Comparison of ENCODE assay signal across 23 cellular contexts in the genomic region with DNA sequence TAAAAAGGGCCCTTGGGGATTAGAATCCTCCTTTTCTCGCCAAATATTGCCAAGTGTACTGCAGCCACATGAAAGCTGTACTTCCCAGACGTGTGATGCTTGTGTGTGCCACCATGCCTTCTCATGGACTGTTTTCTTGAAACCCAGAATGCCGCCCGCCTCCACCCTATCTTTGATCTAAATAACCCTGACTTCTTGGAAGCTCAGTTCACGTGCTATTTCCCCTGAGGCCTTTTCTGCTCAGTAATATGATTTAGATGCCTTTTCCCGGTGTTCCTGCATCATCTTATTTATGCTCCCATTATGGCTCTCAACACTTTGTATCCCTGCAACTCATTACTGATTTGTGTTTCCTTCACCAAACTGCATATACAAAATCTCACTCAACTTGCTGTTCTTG.
DNase-seq lines count a peak whose midpoint lies in the region; ATAC-seq and TF ChIP-seq lines count a peak whose summit lies in the region.
"Had no signal": no experiment of that assay in that cellular context is flagged by ENCODE, and none has a peak within 500 bp of the region (broad histone marks: within the 10 kb centered on the region; RNA-seq: fewer than 3 reads in every experiment).

No MANE protein-coding gene starts in this region.

- H3K36me3 Mint-ChIP-seq in nephron progenitor cell (ENCODE audit: low read depth), result peaks cover 8% of the 10 kb centered on the region
- H3K36me3 Mint-ChIP-seq: CD14-positive monocyte had no signal

- no peaks in the 10 kb centered on the region for H3K9me3 ChIP-seq in PC-9 (ENCODE audit: insufficient read depth, low read depth)
- H3K9me3 ChIP-seq: BE2C had no signal

- no peak overlapping the region for H3K4me3 Mint-ChIP-seq in nephron progenitor cell
- H3K4me3 Mint-ChIP-seq: CD14-positive monocyte; CD4-positive, alpha-beta T cell; CD8-positive, alpha-beta memory T cell had no signal

- no peak overlapping the region for H3K4me3 ChIP-seq in PC-9
- H3K4me3 ChIP-seq: A549; BLaER1 treated with 17β-estradiol and CSF1 and Interleukin-3, amounts not matched to agents 10 nM and 100 nM; GM23248 had no signal

- BruUV-seq in PC-9 (replicated peaks; lab: Mats Ljungman, UMichigan), result no TSS peak

- H3K4me1 ChIP-seq in PC-9 (replicated peaks; ENCODE audit: insufficient read depth), result peaks cover 45% of the 10 kb centered on the region

- no peaks in the 10 kb centered on the region for H3K79me2 ChIP-seq in PC-9 (ENCODE audit: low read depth)

- TF ChIP-seq CTCF in PC-9 (conservative IDR thresholded peaks at IDR 0.05) (no peak), nephron progenitor cell (IDR thresholded peaks at IDR 0.05) (no peak)

- peaks cover 34% of the 10 kb centered on the region for H3F3A ChIP-seq in PC-9 (ENCODE audit: insufficient read depth, low read depth)

- ATAC-seq in HG02973 (IDR thresholded peaks at IDR 0.05; ENCODE audit: unreplicated experiment), result no peak

- peak overlapping the region; percentile 16 for H3K27ac Mint-ChIP-seq in nephron progenitor cell
- H3K27ac Mint-ChIP-seq: CD4-positive, alpha-beta T cell had no signal

- H3K9me2 ChIP-seq in PC-9 (ENCODE audit: insufficient read depth), result no peaks in the 10 kb centered on the region

- no peak overlapping the region for H2AFZ ChIP-seq in PC-9
- H2AFZ ChIP-seq: GM23248 had no signal

- CTCF ChIA-PET in PC-9 (lab: Charles Lee), result no interaction called here

- no peaks in the 10 kb centered on the region for H3K27me3 ChIP-seq in PC-9 (ENCODE audit: insufficient read depth, low read depth)
- H3K27me3 ChIP-seq: BE2C; BLaER1 treated with 17β-estradiol and CSF1 and Interleukin-3, amounts not matched to agents 10 nM and 100 nM had no signal

- POLR2A ChIA-PET in PC-9 (lab: Charles Lee; ENCODE audit: unreplicated experiment), result no interaction called here

- intact Hi-C loops in PC-9 (cut with micrococcal nuclease; ENCODE audit: unreplicated experiment), result loop anchor here (2.0 kb wide), 1 partner anchor 195 kb away; a partner anchor contains a TSS

- peak overlapping the region; percentile 83 for H3K27ac ChIP-seq in PC-9
- H3K27ac ChIP-seq: A549; BLaER1 treated with 17β-estradiol and CSF1 and Interleukin-3, amounts not matched to agents 10 nM and 100 nM; GM23248 had no signal

- H3K9me3 Mint-ChIP-seq in nephron progenitor cell, result peaks cover 4% of the 10 kb centered on the region
- H3K9me3 Mint-ChIP-seq: CD4-positive, alpha-beta T cell had no signal

- peaks cover 18% of the 10 kb centered on the region for H3K4me1 Mint-ChIP-seq in nephron progenitor cell
- H3K4me1 Mint-ChIP-seq: CD14-positive monocyte had no signal

- no peaks in the 10 kb centered on the region for H4K20me1 ChIP-seq in PC-9 (ENCODE audit: insufficient read depth)

- no peak overlapping the region for H3K4me2 ChIP-seq in PC-9
- H3K4me2 ChIP-seq: A549; BLaER1 treated with 17β-estradiol and CSF1 and Interleukin-3, amounts not matched to agents 10 nM and 100 nM had no signal

- H3K36me3 ChIP-seq in PC-9 (ENCODE audit: low read depth), result no peaks in the 10 kb centered on the region
- H3K36me3 ChIP-seq: BE2C had no signal

- DNase-seq in M059J (ENCODE audit: low read depth) (peak; percentile 36), PC-9 (no peak), SW480 (ENCODE audit: low spot score) (peak; percentile 50), nephron progenitor cell (no peak), germinal center (ENCODE audit: low spot score) (no peak), GM03348 (ENCODE audit: low spot score) (no peak)
- DNase-seq: 8988T; ACHN; AML-193; BE2C; CD4-positive, alpha-beta T cell; CD8-positive, alpha-beta memory T cell; DMS 273 treated with DMSO at 0.1 percent for 48 hours; DMS79; EL; GDM1; GM23248; H7; HCEC 1CT had no signal

- peaks cover 3% of the 10 kb centered on the region for H3K27me3 Mint-ChIP-seq in nephron progenitor cell (ENCODE audit: low read depth, poor library complexity)
- H3K27me3 Mint-ChIP-seq: CD4-positive, alpha-beta T cell; CD8-positive, alpha-beta memory T cell had no signal

Comparison
In these comparisons a context has a peak if more than half of its experiments do, and no peak if none do; other contexts are left out.
1. DNase-seq: peak in M059J (single experiment) and SW480 (single experiment); none in PC-9 (0 of 2), nephron progenitor cell (single experiment), germinal center (single experiment) and GM03348 (single experiment).